ENCODE assay signal across 8 cellular contexts in the genomic region with DNA sequence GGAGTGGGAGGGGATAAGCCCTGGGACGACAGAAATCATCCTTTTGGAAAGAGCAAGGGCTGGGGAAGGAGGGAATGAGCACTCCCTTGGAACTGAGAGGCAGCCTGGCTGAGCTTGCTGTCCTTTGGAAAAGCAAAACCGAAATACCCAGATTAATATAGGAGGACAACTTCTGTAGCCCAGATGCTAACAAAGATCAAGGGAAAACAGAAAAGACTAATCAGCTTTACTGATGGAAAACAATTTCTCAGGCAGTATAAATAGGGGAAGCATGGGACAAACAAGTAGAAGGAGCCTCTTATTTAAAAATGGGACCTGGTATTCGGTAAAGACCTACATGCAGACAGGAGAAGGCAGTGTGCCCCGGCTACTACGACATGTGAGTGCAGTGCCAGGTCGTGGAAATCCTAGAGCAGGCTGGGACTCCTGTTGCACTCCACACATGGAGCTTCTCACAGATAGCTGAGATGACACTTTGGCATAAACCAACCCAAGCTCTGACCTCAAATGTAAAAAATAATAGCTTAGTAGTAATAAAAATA. TPM values are rescaled to one million over a fixed set of nuclear protein-coding genes. Genes with fewer than 3 reads are reported as not detected.
A peak's percentile ranks its signal among the peaks of the same experiment; 100 is the strongest.
DNase-seq lines count a peak whose midpoint lies in the region; ATAC-seq and TF ChIP-seq lines count a peak whose summit lies in the region.

No MANE protein-coding gene starts in this region.

- peaks cover 0 to 11% (median 8%) of the 10 kb centered on the region in 4 donors for H3K4me1 ChIP-seq in liver (ENCODE audit: control insufficient read depth in 4 of 4, insufficient read depth in 4 of 4, low read length in 3 of 4)

- no peak for TF ChIP-seq CTCF in liver (IDR thresholded peaks at IDR 0.05; ENCODE audit: low read depth, low read length, missing input control)

- DNase-seq in DMS79 treated with DMSO at 0.1 percent for 48 hours (lab: John Stamatoyannopoulos, UW), result peak; percentile 88
- peak; percentile 7 for DNase-seq in NCI-H2107 (lab: John Stamatoyannopoulos, UW)
- peak in 18 of 61 donors; percentile 1 to 89 (median 24) for DNase-seq in caudate nucleus (lab: John Stamatoyannopoulos, UW)
- DNase-seq in NOMO-1 treated with DMSO at 0.1 percent for 48 hours (lab: John Stamatoyannopoulos, UW; ENCODE audit: unreplicated experiment), result no peak

- 7% methylated on average over 6 of the region's 6 CpGs for WGBS in liver

- H3K36me3 ChIP-seq in liver (ENCODE audit: control insufficient read depth in 4 of 4, insufficient read depth in 3 of 4, low read depth in 1 of 4, low read length in 3 of 4), result peaks cover 0 to 2% (median 0%) of the 10 kb centered on the region in 4 donors

- no peaks in the 10 kb centered on the region for H3K27me3 ChIP-seq in liver (ENCODE audit: control insufficient read depth in 4 of 4, insufficient read depth in 4 of 4, low read length in 3 of 4)

- TF ChIP-seq RAD21 in liver (IDR thresholded peaks at IDR 0.05), result peak in 1 of 2 donors; percentile 2

- ATAC-seq in HG03460 (IDR thresholded peaks at IDR 0.05; ENCODE audit: unreplicated experiment), result no peak
- ATAC-seq in HG02884 (IDR thresholded peaks at IDR 0.05; ENCODE audit: unreplicated experiment), result no peak

- H3K27ac ChIP-seq in caudate nucleus (ENCODE audit: low read depth, low read length) (peak overlapping the region; percentile 77), liver (ENCODE audit: low read depth in 1 of 2, low read length in 2 of 2) (peak overlapping the region; percentile 42 to 75), temporal lobe (ENCODE audit: low read depth, low read length) (peak overlapping the region; percentile 64)

- peak overlapping the region; percentile 42 to 70 (median 48) for H3K4me3 ChIP-seq in liver (ENCODE audit: low read depth in 1 of 3, low read length in 3 of 3)

- no peaks in the 10 kb centered on the region for H3K9me3 ChIP-seq in liver (ENCODE audit: control insufficient read depth in 4 of 4, low read length in 3 of 4)

- H3K9ac ChIP-seq in liver (ENCODE audit: low read depth in 1 of 2, low read length in 2 of 2), result peak overlapping the region in 1 of 2 donors; percentile 34

TF ChIP-seq in liver, 16 proteins besides CTCF, POLR2A, EP300 and RAD21:
- TF ChIP-seq, protein P1, sequence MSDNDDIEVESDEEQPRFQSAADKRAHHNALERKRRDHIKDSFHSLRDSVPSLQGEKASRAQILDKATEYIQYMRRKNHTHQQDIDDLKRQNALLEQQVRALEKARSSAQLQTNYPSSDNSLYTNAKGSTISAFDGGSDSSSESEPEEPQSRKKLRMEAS (IDR thresholded peaks at IDR 0.05), result no peak
- TF ChIP-seq, protein P2, sequence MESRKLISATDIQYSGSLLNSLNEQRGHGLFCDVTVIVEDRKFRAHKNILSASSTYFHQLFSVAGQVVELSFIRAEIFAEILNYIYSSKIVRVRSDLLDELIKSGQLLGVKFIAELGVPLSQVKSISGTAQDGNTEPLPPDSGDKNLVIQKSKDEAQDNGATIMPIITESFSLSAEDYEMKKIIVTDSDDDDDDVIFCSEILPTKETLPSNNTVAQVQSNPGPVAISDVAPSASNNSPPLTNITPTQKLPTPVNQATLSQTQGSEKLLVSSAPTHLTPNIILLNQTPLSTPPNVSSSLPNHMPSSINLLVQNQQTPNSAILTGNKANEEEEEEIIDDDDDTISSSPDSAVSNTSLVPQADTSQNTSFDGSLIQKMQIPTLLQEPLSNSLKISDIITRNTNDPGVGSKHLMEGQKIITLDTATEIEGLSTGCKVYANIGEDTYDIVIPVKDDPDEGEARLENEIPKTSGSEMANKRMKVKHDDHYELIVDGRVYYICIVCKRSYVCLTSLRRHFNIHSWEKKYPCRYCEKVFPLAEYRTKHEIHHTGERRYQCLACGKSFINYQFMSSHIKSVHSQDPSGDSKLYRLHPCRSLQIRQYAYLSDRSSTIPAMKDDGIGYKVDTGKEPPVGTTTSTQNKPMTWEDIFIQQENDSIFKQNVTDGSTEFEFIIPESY (IDR thresholded peaks at IDR 0.05), result no peak
- TF ChIP-seq JUND (IDR thresholded peaks at IDR 0.05) (no peak), NR2F2 (IDR thresholded peaks at IDR 0.05) (no peak), SP1 (IDR thresholded peaks at IDR 0.05) (no peak), HNF4A (conservative IDR thresholded peaks at IDR 0.05) (no peak), YY1 (IDR thresholded peaks at IDR 0.05) (no peak)
- TF ChIP-seq, protein P3, sequence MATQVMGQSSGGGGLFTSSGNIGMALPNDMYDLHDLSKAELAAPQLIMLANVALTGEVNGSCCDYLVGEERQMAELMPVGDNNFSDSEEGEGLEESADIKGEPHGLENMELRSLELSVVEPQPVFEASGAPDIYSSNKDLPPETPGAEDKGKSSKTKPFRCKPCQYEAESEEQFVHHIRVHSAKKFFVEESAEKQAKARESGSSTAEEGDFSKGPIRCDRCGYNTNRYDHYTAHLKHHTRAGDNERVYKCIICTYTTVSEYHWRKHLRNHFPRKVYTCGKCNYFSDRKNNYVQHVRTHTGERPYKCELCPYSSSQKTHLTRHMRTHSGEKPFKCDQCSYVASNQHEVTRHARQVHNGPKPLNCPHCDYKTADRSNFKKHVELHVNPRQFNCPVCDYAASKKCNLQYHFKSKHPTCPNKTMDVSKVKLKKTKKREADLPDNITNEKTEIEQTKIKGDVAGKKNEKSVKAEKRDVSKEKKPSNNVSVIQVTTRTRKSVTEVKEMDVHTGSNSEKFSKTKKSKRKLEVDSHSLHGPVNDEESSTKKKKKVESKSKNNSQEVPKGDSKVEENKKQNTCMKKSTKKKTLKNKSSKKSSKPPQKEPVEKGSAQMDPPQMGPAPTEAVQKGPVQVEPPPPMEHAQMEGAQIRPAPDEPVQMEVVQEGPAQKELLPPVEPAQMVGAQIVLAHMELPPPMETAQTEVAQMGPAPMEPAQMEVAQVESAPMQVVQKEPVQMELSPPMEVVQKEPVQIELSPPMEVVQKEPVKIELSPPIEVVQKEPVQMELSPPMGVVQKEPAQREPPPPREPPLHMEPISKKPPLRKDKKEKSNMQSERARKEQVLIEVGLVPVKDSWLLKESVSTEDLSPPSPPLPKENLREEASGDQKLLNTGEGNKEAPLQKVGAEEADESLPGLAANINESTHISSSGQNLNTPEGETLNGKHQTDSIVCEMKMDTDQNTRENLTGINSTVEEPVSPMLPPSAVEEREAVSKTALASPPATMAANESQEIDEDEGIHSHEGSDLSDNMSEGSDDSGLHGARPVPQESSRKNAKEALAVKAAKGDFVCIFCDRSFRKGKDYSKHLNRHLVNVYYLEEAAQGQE (IDR thresholded peaks at IDR 0.05), result no peak

RNA-seq across cellular contexts. Expression of a gene that starts 0.8 kb away (rescaled TPM):
- total RNA-seq in liver (1 to 10 TPM; 4.8 to 4.9 TPM), temporal lobe (59.0 TPM)
- 1 to 10 TPM; 1.7 to 2.1 TPM for polyA plus RNA-seq in liver

Comparison
In these comparisons a context has a peak if more than half of its experiments do, and no peak if none do; other contexts are left out.
1. RNA of a gene that starts 0.8 kb away (total RNA-seq): 59.0 TPM in temporal lobe (single experiment); 4.8 to 4.9 TPM in liver; every median in the first group is over 10 times any median in the second.
2. Peak in every context shown above with its lines, with median percentiles within 50 percentile points of each other: H3K27ac ChIP-seq.